Comparison of ENCODE assay signal across 11 cellular contexts in the genomic region with DNA sequence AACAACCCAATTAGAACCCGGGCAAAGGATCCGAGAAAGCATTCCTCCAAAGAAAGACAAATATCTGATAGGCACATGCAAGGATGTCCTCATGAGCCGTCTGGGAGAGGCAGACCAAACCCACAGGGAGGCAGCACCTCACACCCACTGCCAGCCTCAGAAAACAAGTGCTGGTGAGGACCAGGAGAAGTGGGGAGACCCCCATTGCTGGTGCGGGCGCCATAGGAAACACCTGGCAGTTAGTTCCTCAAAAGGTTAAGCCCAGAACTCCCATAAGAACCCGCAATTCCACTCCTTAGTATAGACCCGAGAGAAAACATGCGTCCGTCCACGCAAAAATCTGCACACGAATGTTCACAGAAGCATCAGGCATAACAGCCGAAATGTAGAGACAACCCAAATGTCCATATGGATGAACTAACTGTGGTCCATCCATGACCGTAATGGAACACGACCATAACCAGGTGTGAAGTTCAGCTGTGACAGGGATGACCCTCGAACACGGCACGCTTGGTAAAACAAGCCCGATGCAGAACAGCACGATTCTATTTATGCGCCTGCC. TPM values are rescaled to one million over a fixed set of nuclear protein-coding genes. Genes with fewer than 3 reads are reported as not detected.
DNase-seq lines count a peak whose midpoint lies in the region; ATAC-seq, FAIRE-seq and TF ChIP-seq lines count a peak whose summit lies in the region.
"Had no signal": no experiment of that assay in that cellular context is flagged by ENCODE, and none has a peak within 500 bp of the region (broad histone marks: within the 10 kb centered on the region; RNA-seq: fewer than 3 reads in every experiment).

No MANE protein-coding gene starts in this region.

- DNase-seq in A673 (ENCODE audit: low spot score) (no peak), GM19239 (ENCODE audit: insufficient read length, low spot score) (no peak), KG1 (lab: John Stamatoyannopoulos, UW) (no peak), SIG-M5 treated with dmso at 0.1 percent for 504 hours (lab: John Stamatoyannopoulos, UW; ENCODE audit: unreplicated experiment) (no peak), activated gamma-delta T cell treated with Interleukin-2 at 50 U/mL for 16 hours (no peak)
- no peak for DNase-seq in activated naive CD8-positive, alpha-beta T cell treated with anti-CD3 and anti-CD28 coated beads, Interleukin-2, amount 10 ng/mL, durations not matched to agents 7 days and 5 days
- DNase-seq in naive thymus-derived CD4-positive, alpha-beta T cell = no peak
- DNase-seq: activated CD4-positive, alpha-beta T cell treated with anti-CD3 and anti-CD28 coated beads, Interleukin-2, amount 50 U/mL, for 1 hour; amygdala; SIG-M5 had no signal

- CTCF ChIA-PET in A673 (lab: Charles Lee) = no interaction called here
- CTCF ChIA-PET in naive thymus-derived CD4-positive, alpha-beta T cell (lab: Charles Lee) = no interaction called here

- POLR2A ChIA-PET in A673 (lab: Charles Lee; ENCODE audit: low non-redundant PET) = no interaction called here
- POLR2A ChIA-PET in activated naive CD8-positive, alpha-beta T cell treated with anti-CD3 and anti-CD28 coated beads, Interleukin-2, amount 10 ng/mL, durations not matched to agents 7 days and 5 days (lab: Charles Lee) = no interaction called here
- POLR2A ChIA-PET in naive thymus-derived CD4-positive, alpha-beta T cell (lab: Charles Lee) = no interaction called here

- peak overlapping the region; percentile 50 for H3K27ac ChIP-seq in A673 (ENCODE audit: low read depth, low read length, poor library complexity, severe bottlenecking)
- peak overlapping the region; percentile 26 for H3K27ac ChIP-seq in naive thymus-derived CD4-positive, alpha-beta T cell (ENCODE audit: low read depth, low read length)

- no peak overlapping the region for H3K27ac Mint-ChIP-seq in activated naive CD8-positive, alpha-beta T cell treated with anti-CD3 and anti-CD28 coated beads, Interleukin-2, amount 10 ng/mL, durations not matched to agents 7 days and 5 days
- peak overlapping the region; percentile 19 to 81 (median 63) for H3K27ac Mint-ChIP-seq in naive thymus-derived CD4-positive, alpha-beta T cell

- H3K9me3 ChIP-seq in A673 (ENCODE audit: low read depth, low read length, poor library complexity, severe bottlenecking) = no peaks in the 10 kb centered on the region
- H3K9me3 ChIP-seq in naive thymus-derived CD4-positive, alpha-beta T cell (ENCODE audit: control insufficient read depth in 2 of 3, low read length in 3 of 3) = no peaks in the 10 kb centered on the region

- no TSS peak for BruUV-seq in A673 (replicated peaks; lab: Mats Ljungman, UMichigan)

- H3K36me3 Mint-ChIP-seq in activated naive CD8-positive, alpha-beta T cell treated with anti-CD3 and anti-CD28 coated beads, Interleukin-2, amount 10 ng/mL, durations not matched to agents 7 days and 5 days = peaks cover 4% of the 10 kb centered on the region
- H3K36me3 Mint-ChIP-seq in naive thymus-derived CD4-positive, alpha-beta T cell = peaks cover 0 to 5% (median 0%) of the 10 kb centered on the region in 5 donors

- H3K27me3 Mint-ChIP-seq in activated naive CD8-positive, alpha-beta T cell treated with anti-CD3 and anti-CD28 coated beads, Interleukin-2, amount 10 ng/mL, durations not matched to agents 7 days and 5 days = no peaks in the 10 kb centered on the region
- no peaks in the 10 kb centered on the region for H3K27me3 Mint-ChIP-seq in naive thymus-derived CD4-positive, alpha-beta T cell

- no peaks in the 10 kb centered on the region for H3K9me3 Mint-ChIP-seq in activated naive CD8-positive, alpha-beta T cell treated with anti-CD3 and anti-CD28 coated beads, Interleukin-2, amount 10 ng/mL, durations not matched to agents 7 days and 5 days
- no peaks in the 10 kb centered on the region for H3K9me3 Mint-ChIP-seq in naive thymus-derived CD4-positive, alpha-beta T cell

- intact Hi-C loops in A673 (cut with micrococcal nuclease; ENCODE audit: unreplicated experiment) = no loop called here
- intact Hi-C loops in naive thymus-derived CD4-positive, alpha-beta T cell (cut with micrococcal nuclease) = no loop called here

- H3K4me1 Mint-ChIP-seq in activated naive CD8-positive, alpha-beta T cell treated with anti-CD3 and anti-CD28 coated beads, Interleukin-2, amount 10 ng/mL, durations not matched to agents 7 days and 5 days = peaks cover 23% of the 10 kb centered on the region
- peaks cover 42 to 79% (median 65%) of the 10 kb centered on the region in 7 donors for H3K4me1 Mint-ChIP-seq in naive thymus-derived CD4-positive, alpha-beta T cell

- no peak overlapping the region for H3K4me3 ChIP-seq in A673 (ENCODE audit: low read depth, low read length, poor library complexity, severe bottlenecking)
- H3K4me3 ChIP-seq in naive thymus-derived CD4-positive, alpha-beta T cell (ENCODE audit: low read length) = no peak overlapping the region

- FAIRE-seq in GM19239 (lab: Jason Lieb, UNC) = peak; percentile 23

- no peaks in the 10 kb centered on the region for H3K36me3 ChIP-seq in A673 (ENCODE audit: insufficient read depth, low read length, poor library complexity, severe bottlenecking)
- H3K36me3 ChIP-seq in naive thymus-derived CD4-positive, alpha-beta T cell (ENCODE audit: control insufficient read depth in 2 of 3, insufficient read depth in 3 of 3, low read length in 3 of 3) = no peaks in the 10 kb centered on the region

- no peak for ATAC-seq in activated naive CD8-positive, alpha-beta T cell treated with anti-CD3 and anti-CD28 coated beads, Interleukin-2, amount 10 ng/mL, durations not matched to agents 7 days and 5 days (ENCODE audit: low read depth)
- ATAC-seq in naive thymus-derived CD4-positive, alpha-beta T cell = no peak
- ATAC-seq in GM21619 (IDR thresholded peaks at IDR 0.05; ENCODE audit: unreplicated experiment) = no peak

- peaks cover 40% of the 10 kb centered on the region for H3K4me1 ChIP-seq in A673 (ENCODE audit: insufficient read depth, low read length, poor library complexity, severe bottlenecking)
- peaks cover 0 to 20% of the 10 kb centered on the region in 2 donors for H3K4me1 ChIP-seq in naive thymus-derived CD4-positive, alpha-beta T cell (ENCODE audit: control insufficient read depth in 2 of 2, insufficient read depth in 2 of 2, low read length in 2 of 2)

- H3K4me3 Mint-ChIP-seq in activated naive CD8-positive, alpha-beta T cell treated with anti-CD3 and anti-CD28 coated beads, Interleukin-2, amount 10 ng/mL, durations not matched to agents 7 days and 5 days = peak overlapping the region; percentile 32
- H3K4me3 Mint-ChIP-seq in naive thymus-derived CD4-positive, alpha-beta T cell = peak overlapping the region in 8 of 10 donors; percentile 16 to 67 (median 38)

- H3K27me3 ChIP-seq in A673 (replicated peaks; ENCODE audit: insufficient read depth, low read depth, low read length, poor library complexity) = no peaks in the 10 kb centered on the region
- no peaks in the 10 kb centered on the region for H3K27me3 ChIP-seq in naive thymus-derived CD4-positive, alpha-beta T cell (ENCODE audit: control insufficient read depth in 2 of 2, insufficient read depth in 2 of 2, low read length in 2 of 2)

- TF ChIP-seq CTCF in A673 (conservative IDR thresholded peaks at IDR 0.05; ENCODE audit: low read depth, low read length) = no peak

RNA-seq across cellular contexts. Expression of a gene that starts 7.9 kb away (rescaled TPM):
- total RNA-seq in A673 (2021) = 48.6 and 51.0 TPM in 2 replicates
- total RNA-seq in activated naive CD8-positive, alpha-beta T cell treated with anti-CD3 and anti-CD28 coated beads, Interleukin-2, amount 10 ng/mL, durations not matched to agents 7 days and 5 days = 10 to 100 TPM; 29.1 to 32.2 TPM
- total RNA-seq in naive thymus-derived CD4-positive, alpha-beta T cell = 10 to 100 TPM; 19.7 to 41.2 (median 33.0) TPM
- 1 to 10 TPM; 1.5 to 2.4 TPM for polyA plus RNA-seq in naive thymus-derived CD4-positive, alpha-beta T cell

RNA-seq across cellular contexts. Expression of a gene that starts 27.9 kb away (rescaled TPM):
- total RNA-seq in A673 (2021) = 44.2 and 45.3 TPM in 2 replicates
- total RNA-seq in activated naive CD8-positive, alpha-beta T cell treated with anti-CD3 and anti-CD28 coated beads, Interleukin-2, amount 10 ng/mL, durations not matched to agents 7 days and 5 days = 10 to 100 TPM; 31.7 to 37.4 TPM
- 10 to 100 TPM; 22.2 to 49.6 (median 35.7) TPM for total RNA-seq in naive thymus-derived CD4-positive, alpha-beta T cell
- 10 to 100 TPM; 15.9 to 35.3 TPM for polyA plus RNA-seq in naive thymus-derived CD4-positive, alpha-beta T cell
